In the genomic region with DNA sequence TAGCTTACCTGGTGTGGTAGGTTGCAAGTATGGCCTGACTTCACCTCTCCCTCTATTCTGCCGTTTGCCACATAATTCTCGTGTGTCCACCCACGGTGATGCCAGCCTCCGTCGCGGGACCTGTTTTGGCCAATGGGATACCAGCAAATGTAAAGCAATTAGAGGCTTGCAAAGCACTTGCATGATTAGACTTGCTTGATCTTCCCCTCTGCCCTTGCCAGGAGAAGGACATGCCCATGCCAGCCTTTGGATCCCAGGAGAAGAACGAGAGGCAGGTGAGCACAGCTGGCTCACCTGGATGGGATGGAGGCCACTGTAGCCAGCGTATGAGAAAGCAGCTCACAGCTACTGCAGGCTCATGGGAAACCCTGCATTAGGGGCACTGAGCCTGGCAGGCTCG, we compare ENCODE assay signal across 16 cellular contexts.
DNase-seq lines count a peak whose midpoint lies in the region; ATAC-seq and TF ChIP-seq lines count a peak whose summit lies in the region.
"Had no signal": no experiment of that assay in that cellular context is flagged by ENCODE, and none has a peak within 500 bp of the region (broad histone marks: within the 10 kb centered on the region; RNA-seq: fewer than 3 reads in every experiment).

No MANE protein-coding gene starts in this region.

- no peaks in the 10 kb centered on the region for H3K9me3 ChIP-seq in mammary epithelial cell (replicated peaks; ENCODE audit: insufficient read depth, low read length)
- H3K9me3 ChIP-seq: BE2C had no signal

- TF ChIP-seq CTCF in mammary epithelial cell (conservative IDR thresholded peaks at IDR 0.05 in 1 of 2, IDR thresholded peaks at IDR 0.05 in 1 of 2; ENCODE audit: extremely low read depth in 1 of 2, insufficient read depth in 1 of 2, low read depth in 1 of 2, low read length in 2 of 2), result no peak

- no peaks in the 10 kb centered on the region for H3K9me3 Mint-ChIP-seq in activated naive CD8-positive, alpha-beta T cell treated with anti-CD3 and anti-CD28 coated beads, Interleukin-2, amount 10 ng/mL, durations not matched to agents 7 days and 5 days
- H3K9me3 Mint-ChIP-seq in activated naive CD8-positive, alpha-beta T cell treated with anti-CD3 and anti-CD28 coated beads for 36 hours, result no peaks in the 10 kb centered on the region

- H3K4me2 ChIP-seq in mammary epithelial cell (ENCODE audit: insufficient read depth, low read depth, low read length), result peak overlapping the region; percentile 45

- H3K27ac ChIP-seq in mammary epithelial cell (ENCODE audit: insufficient read depth, low read depth, low read length), result no peak overlapping the region

- no peaks in the 10 kb centered on the region for H3K27me3 ChIP-seq in mammary epithelial cell (ENCODE audit: insufficient read depth, low read length)
- H3K27me3 ChIP-seq: BE2C had no signal

- CTCF ChIA-PET in mammary epithelial cell (lab: Charles Lee; ENCODE audit: low non-redundant PET), result interaction anchor here (1.0 kb wide), 1 partner anchor 14 kb away, joined by 3 read pairs; no protein-coding TSS in a partner anchor

- in situ Hi-C loops in mammary epithelial cell (cut with MboI; ENCODE audit: low sequenced_read_pairs in 2 of 2), result no loop called here

- H3K36me3 Mint-ChIP-seq in activated naive CD8-positive, alpha-beta T cell treated with anti-CD3 and anti-CD28 coated beads, Interleukin-2, amount 10 ng/mL, durations not matched to agents 7 days and 5 days, result no peaks in the 10 kb centered on the region
- no peaks in the 10 kb centered on the region for H3K36me3 Mint-ChIP-seq in activated naive CD8-positive, alpha-beta T cell treated with anti-CD3 and anti-CD28 coated beads for 36 hours

- intact Hi-C loops in mammary epithelial cell (cut with micrococcal nuclease) (no loop called here), posterior vena cava (cut with DNase I) (loop anchor here in 1 of 2 donors (1.0 kb wide), 1 partner anchor 33 kb away; no protein-coding TSS in a partner anchor)

- no peaks in the 10 kb centered on the region for H4K20me1 ChIP-seq in mammary epithelial cell (ENCODE audit: insufficient read depth, low read length)

- peak overlapping the region; percentile 74 for H2AFZ ChIP-seq in mammary epithelial cell (ENCODE audit: low read depth, low read length)

- BruUV-seq in mammary epithelial cell (replicated peaks; lab: Mats Ljungman, UMichigan), result no TSS peak

- WGBS in mammary epithelial cell (ENCODE audit: low coverage, missing lambda C conversion rate), result 9% methylated on average over 5 of the region's 9 CpGs

- H3K9ac ChIP-seq in mammary epithelial cell (ENCODE audit: insufficient read depth, low read length), result no peak overlapping the region

- no peak overlapping the region for H3K4me3 ChIP-seq in mammary epithelial cell (replicated peaks in 1 of 3; ENCODE audit: insufficient read depth in 1 of 3, low read depth in 2 of 3, low read length in 3 of 3)

- POLR2A ChIA-PET in activated naive CD8-positive, alpha-beta T cell treated with anti-CD3 and anti-CD28 coated beads, Interleukin-2, amount 10 ng/mL, durations not matched to agents 7 days and 5 days (lab: Charles Lee), result interaction anchor here (1.4 kb wide), 1 partner anchor 13 kb away, joined by 3 read pairs; no protein-coding TSS in a partner anchor

- no peak overlapping the region for H3K4me3 Mint-ChIP-seq in activated naive CD8-positive, alpha-beta T cell treated with anti-CD3 and anti-CD28 coated beads, Interleukin-2, amount 10 ng/mL, durations not matched to agents 7 days and 5 days
- H3K4me3 Mint-ChIP-seq in activated naive CD8-positive, alpha-beta T cell treated with anti-CD3 and anti-CD28 coated beads for 36 hours, result no peak overlapping the region

- dilution Hi-C loops in mammary epithelial cell (cut with HindIII; ENCODE audit: low sequenced_read_pairs), result no loop called here

- H3K27ac Mint-ChIP-seq in activated naive CD8-positive, alpha-beta T cell treated with anti-CD3 and anti-CD28 coated beads, Interleukin-2, amount 10 ng/mL, durations not matched to agents 7 days and 5 days, result no peak overlapping the region
- H3K27ac Mint-ChIP-seq in activated naive CD8-positive, alpha-beta T cell treated with anti-CD3 and anti-CD28 coated beads for 36 hours, result no peak overlapping the region

- no peak for ATAC-seq in activated naive CD8-positive, alpha-beta T cell treated with anti-CD3 and anti-CD28 coated beads, Interleukin-2, amount 10 ng/mL, durations not matched to agents 7 days and 5 days (ENCODE audit: low read depth)

- no peaks in the 10 kb centered on the region for H3K79me2 ChIP-seq in mammary epithelial cell (ENCODE audit: insufficient read depth, low read length)

- no peaks in the 10 kb centered on the region for H3K36me3 ChIP-seq in mammary epithelial cell (ENCODE audit: insufficient read depth, low read length)
- H3K36me3 ChIP-seq: BE2C had no signal

- peaks cover 18% of the 10 kb centered on the region for H3K27me3 Mint-ChIP-seq in activated naive CD8-positive, alpha-beta T cell treated with anti-CD3 and anti-CD28 coated beads, Interleukin-2, amount 10 ng/mL, durations not matched to agents 7 days and 5 days
- H3K27me3 Mint-ChIP-seq in activated naive CD8-positive, alpha-beta T cell treated with anti-CD3 and anti-CD28 coated beads for 36 hours, result no peaks in the 10 kb centered on the region

- DNase-seq in activated naive CD8-positive, alpha-beta T cell treated with anti-CD3 and anti-CD28 coated beads, Interleukin-2, amount 10 ng/mL, durations not matched to agents 7 days and 5 days, result peak; percentile 15
- no peak for DNase-seq in activated naive CD8-positive, alpha-beta T cell treated with anti-CD3 and anti-CD28 coated beads for 36 hours
- DNase-seq in mammary epithelial cell, result peak; percentile 78
- peak; percentile 36 for DNase-seq in posterior vena cava (ENCODE audit: low spot score)
- no peak for DNase-seq in NCI-H226
- no peak for DNase-seq in HuH-7 (ENCODE audit: low spot score)
- no peak for DNase-seq in NCI-H748 (lab: John Stamatoyannopoulos, UW; ENCODE audit: unreplicated experiment)
- DNase-seq: BE2C, H7, MM.1S, NCI-H1092, NCI-H146, NCI-H2029, NCI-H82, OCI-M1, SHP77 had no signal

- peaks cover 7% of the 10 kb centered on the region for H3K4me1 Mint-ChIP-seq in activated naive CD8-positive, alpha-beta T cell treated with anti-CD3 and anti-CD28 coated beads, Interleukin-2, amount 10 ng/mL, durations not matched to agents 7 days and 5 days
- H3K4me1 Mint-ChIP-seq in activated naive CD8-positive, alpha-beta T cell treated with anti-CD3 and anti-CD28 coated beads for 36 hours, result no peaks in the 10 kb centered on the region

- peaks cover 13% of the 10 kb centered on the region for H3K4me1 ChIP-seq in mammary epithelial cell (ENCODE audit: insufficient read depth, low read length)
- H3K4me1 ChIP-seq: BE2C had no signal

Comparison
In these comparisons a context has a peak if more than half of its experiments do, and no peak if none do; other contexts are left out.
1. DNase-seq: peak in activated naive CD8-positive, alpha-beta T cell treated with anti-CD3 and anti-CD28 coated beads, Interleukin-2, amount 10 ng/mL, durations not matched to agents 7 days and 5 days (single experiment), mammary epithelial cell (single experiment) and posterior vena cava (single experiment); none in activated naive CD8-positive, alpha-beta T cell treated with anti-CD3 and anti-CD28 coated beads for 36 hours (single experiment), NCI-H226 (single experiment), HuH-7 (single experiment) and NCI-H748 (single experiment).